ENCODE assay signal across 16 cellular contexts in the genomic region with DNA sequence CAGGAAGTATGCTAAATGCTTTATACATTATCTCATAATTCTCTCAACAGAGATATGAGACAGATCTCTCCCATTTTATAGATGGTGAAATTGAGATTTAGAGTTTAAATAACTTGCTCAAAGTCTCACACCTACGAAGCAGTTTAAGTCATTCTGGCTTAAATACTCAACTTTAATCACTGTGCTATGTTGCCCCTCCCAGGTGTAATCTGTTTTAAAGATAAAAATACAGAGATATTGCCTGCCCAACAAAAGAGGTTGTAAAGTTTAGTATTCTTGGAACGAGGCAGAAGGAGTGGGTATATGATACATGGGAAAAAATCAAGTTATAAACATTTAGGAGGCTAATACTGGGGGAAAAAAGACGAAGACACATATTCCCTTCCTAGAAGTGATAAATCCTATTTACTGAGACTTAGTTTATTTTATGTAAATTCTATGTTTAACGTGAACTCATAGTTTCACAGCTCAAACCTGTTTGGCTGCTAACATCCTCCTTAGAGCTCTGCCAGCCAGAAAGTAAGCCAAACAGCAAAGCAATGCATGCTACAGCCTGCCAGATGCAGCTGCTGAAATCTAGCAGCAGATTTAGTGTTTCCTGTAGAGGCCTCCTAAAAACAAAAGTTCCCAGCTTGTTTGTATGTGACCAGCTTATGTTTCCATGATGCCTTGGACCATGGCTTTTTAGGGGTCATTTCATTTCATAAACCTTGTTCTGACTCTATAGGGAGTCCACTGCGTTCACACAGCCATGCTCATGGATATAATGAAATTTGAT.
DNase-seq lines count a peak whose midpoint lies in the region; ATAC-seq, FAIRE-seq and TF ChIP-seq lines count a peak whose summit lies in the region.
"Had no signal": no experiment of that assay in that cellular context is flagged by ENCODE, and none has a peak within 500 bp of the region (broad histone marks: within the 10 kb centered on the region; RNA-seq: fewer than 3 reads in every experiment).

No MANE protein-coding gene starts in this region.

- no peaks in the 10 kb centered on the region for H3F3A ChIP-seq in GM23248 (ENCODE audit: insufficient read depth)

- intact Hi-C loops in pancreas (cut with DNase I), result no loop called here

- 0 out of 2 replicates have a peak, but pooled peaks cover 4% of the 10 kb centered on the region for H3K4me1 ChIP-seq in GM23248 (ENCODE audit: insufficient read depth)
- H3K4me1 ChIP-seq in adipocyte (ENCODE audit: control insufficient read depth, insufficient read depth, low read length), result peaks cover 9% of the 10 kb centered on the region
- peaks cover 0 to 5% (median 4%) of the 10 kb centered on the region in 3 donors for H3K4me1 ChIP-seq in pancreas
- H3K4me1 ChIP-seq: BLaER1, psoas muscle had no signal

- H3K4me2 ChIP-seq in GM23248 (ENCODE audit: unreplicated experiment), result no peak overlapping the region
- H3K4me2 ChIP-seq: BLaER1 had no signal

- H3K27me3 ChIP-seq in GM23248 (replicated peaks; ENCODE audit: insufficient read depth), result no peaks in the 10 kb centered on the region
- H3K27me3 ChIP-seq in adipocyte (replicated peaks; ENCODE audit: control insufficient read depth, insufficient read depth, low read length), result no peaks in the 10 kb centered on the region
- H3K27me3 ChIP-seq in pancreas, result no peaks in the 10 kb centered on the region
- H3K27me3 ChIP-seq: BLaER1, esophagus muscularis mucosa had no signal

- H3K79me2 ChIP-seq in GM23248 (ENCODE audit: insufficient read depth), result no peaks in the 10 kb centered on the region

- TF ChIP-seq CTCF in pancreas (IDR thresholded peaks at IDR 0.05), result no peak

- no peak overlapping the region for H3K9ac ChIP-seq in GM23248
- peak overlapping the region; percentile 19 for H3K9ac ChIP-seq in adipocyte (ENCODE audit: low read length)
- H3K9ac ChIP-seq: BLaER1 had no signal

- no peaks in the 10 kb centered on the region for H3K9me2 ChIP-seq in GM23248 (ENCODE audit: insufficient read depth)

- FAIRE-seq in pancreas (lab: Jason Lieb, UNC), result peak; percentile 45
- FAIRE-seq: GM19239 had no signal

- DNase-seq in GM23248, result peak; percentile 22
- peak; percentile 63 for DNase-seq in adipocyte (ENCODE audit: low read depth)
- peak; percentile 35 for DNase-seq in fibroblast of gingiva (ENCODE audit: low read depth)
- peak in 1 of 6 donors; percentile 19 for DNase-seq in pancreas
- no peak for DNase-seq in AML-193 (lab: John Stamatoyannopoulos, UW)
- DNase-seq in SIG-M5 treated with dmso at 0.1 percent for 504 hours (lab: John Stamatoyannopoulos, UW; ENCODE audit: unreplicated experiment), result no peak
- no peak for DNase-seq in activated CD4-positive, alpha-beta T cell treated with anti-CD3 and anti-CD28 coated beads, Interleukin-2, amount 50 U/mL, for 1 hour
- DNase-seq in NCI-H128 (lab: John Stamatoyannopoulos, UW; ENCODE audit: unreplicated experiment), result no peak
- DNase-seq: activated CD4-positive, alpha-beta T cell treated with anti-CD3 and anti-CD28 coated beads, Interleukin-2, amount 10 ng/mL, durations not matched to agents 7 days and 5 days; midbrain; psoas muscle; stimulated activated CD4-positive, alpha-beta T cell treated with anti-CD3 and anti-CD28 coated beads, Interleukin-4, amount 100 ng/mL, for 4 hours; stimulated activated naive CD4-positive, alpha-beta T cell had no signal

- WGBS in GM23248 (ENCODE audit: low coverage in 1 of 2, low lambda C conversion rate in 2 of 2, missing lambda C conversion rate in 2 of 2), 2 experiments, result 47 to 53% methylated on average over 5 of the region's 5 CpGs
- WGBS in pancreas, 2 donors, result 42 to 46% methylated on average over 5 of the region's 5 CpGs

- in situ Hi-C loops in GM23248 (cut with MboI), result loop anchor here (25.0 kb wide), 2 partner anchors 540 to 1090 kb away; no protein-coding TSS in a partner anchor

- H3K9me3 ChIP-seq in GM23248 (ENCODE audit: low read depth), result no peaks in the 10 kb centered on the region
- H3K9me3 ChIP-seq in adipocyte (ENCODE audit: control insufficient read depth, low read length), result no peaks in the 10 kb centered on the region
- H3K9me3 ChIP-seq in pancreas, result no peaks in the 10 kb centered on the region
- H3K9me3 ChIP-seq: BLaER1, esophagus muscularis mucosa, psoas muscle had no signal

- peak overlapping the region; percentile 31; the same call in 1 of the 2 replicates for H2AFZ ChIP-seq in GM23248

- H4K20me1 ChIP-seq in GM23248 (ENCODE audit: insufficient read depth), result no peaks in the 10 kb centered on the region
- H4K20me1 ChIP-seq: BLaER1 had no signal

- peak in 3 of 4 donors; percentile 54 to 75 (median 65) for ATAC-seq in pancreas
- ATAC-seq: psoas muscle had no signal

- H3K27ac ChIP-seq in GM23248 (no peak overlapping the region), pancreas (no peak overlapping the region)
- H3K27ac ChIP-seq: BLaER1, esophagus muscularis mucosa, psoas muscle had no signal

- no peak overlapping the region for H3K4me3 ChIP-seq in GM23248
- no peak overlapping the region for H3K4me3 ChIP-seq in adipocyte (ENCODE audit: low read length)
- H3K4me3 ChIP-seq in pancreas, result no peak overlapping the region
- H3K4me3 ChIP-seq: BLaER1, esophagus muscularis mucosa, psoas muscle had no signal

- H3K36me3 ChIP-seq in GM23248 (ENCODE audit: low read depth) (no peaks in the 10 kb centered on the region), adipocyte (ENCODE audit: control insufficient read depth, insufficient read depth, low read length, severe bottlenecking) (no peaks in the 10 kb centered on the region), pancreas (no peaks in the 10 kb centered on the region)
- H3K36me3 ChIP-seq: BLaER1, esophagus muscularis mucosa had no signal

Comparison
In these comparisons a context has a peak if more than half of its experiments do, and no peak if none do; other contexts are left out.
1. DNase-seq: peak in GM23248 (single experiment), adipocyte (single experiment) and fibroblast of gingiva (single experiment); none in AML-193 (0 of 2), SIG-M5 treated with dmso at 0.1 percent for 504 hours (single experiment), activated CD4-positive, alpha-beta T cell treated with anti-CD3 and anti-CD28 coated beads, Interleukin-2, amount 50 U/mL, for 1 hour (single experiment) and NCI-H128 (single experiment).